ENCODE assay signal across 25 cellular contexts in genomic region chr1:217331698-217332097, GRCh38.
"Had no signal": no experiment of that assay in that cellular context is flagged by ENCODE, and none has a peak within 500 bp of the region (broad histone marks: within the 10 kb centered on the region; RNA-seq: fewer than 3 reads in every experiment).

No MANE protein-coding gene starts in this region.

- H3K27me3 Mint-ChIP-seq: central memory CD8-positive, alpha-beta T cell; naive thymus-derived CD4-positive, alpha-beta T cell; stimulated activated naive B cell treated with anti-CD40 and anti-IgM and Interleukin-4, amounts not matched to agents 10 μg/mL and 1 μg/mL and 100 μg/mL, for 72 hours; stimulated activated naive CD8-positive, alpha-beta T cell treated with anti-CD3 and anti-CD28 coated beads, Interleukin-15, amount 100 ng/mL, for 72 hours had no signal

- H3K27ac Mint-ChIP-seq: immature natural killer cell; naive thymus-derived CD4-positive, alpha-beta T cell; stimulated activated naive B cell treated with anti-CD40 and anti-IgM and Interleukin-4, amounts not matched to agents 10 μg/mL and 1 μg/mL and 100 μg/mL, for 72 hours; stimulated activated naive CD8-positive, alpha-beta T cell treated with anti-CD3 and anti-CD28 coated beads, Interleukin-15, amount 100 ng/mL, for 72 hours had no signal

- H3K4me3 Mint-ChIP-seq: central memory CD8-positive, alpha-beta T cell; immature natural killer cell; naive thymus-derived CD4-positive, alpha-beta T cell; neural crest cell; stimulated activated naive B cell treated with anti-CD40 and anti-IgM and Interleukin-4, amounts not matched to agents 10 μg/mL and 1 μg/mL and 100 μg/mL, for 72 hours; stimulated activated naive CD8-positive, alpha-beta T cell treated with anti-CD3 and anti-CD28 coated beads, Interleukin-15, amount 100 ng/mL, for 72 hours had no signal

- H3K4me1 Mint-ChIP-seq: central memory CD8-positive, alpha-beta T cell; immature natural killer cell; naive thymus-derived CD4-positive, alpha-beta T cell; stimulated activated naive B cell treated with anti-CD40 and anti-IgM and Interleukin-4, amounts not matched to agents 10 μg/mL and 1 μg/mL and 100 μg/mL, for 72 hours; stimulated activated naive CD8-positive, alpha-beta T cell treated with anti-CD3 and anti-CD28 coated beads, Interleukin-15, amount 100 ng/mL, for 72 hours had no signal

- H3K9me3 ChIP-seq: gastrocnemius medialis, pancreas, psoas muscle, testis, upper lobe of right lung had no signal

- H3K27me3 ChIP-seq: dorsolateral prefrontal cortex, gastrocnemius medialis, pancreas, spleen, testis, tibial nerve, upper lobe of right lung had no signal

- H3K36me3 Mint-ChIP-seq: immature natural killer cell; naive thymus-derived CD4-positive, alpha-beta T cell; stimulated activated naive B cell treated with anti-CD40 and anti-IgM and Interleukin-4, amounts not matched to agents 10 μg/mL and 1 μg/mL and 100 μg/mL, for 72 hours had no signal

- DNase-seq: cortex of kidney; effector CD8-positive, alpha-beta T cell; gastrocnemius medialis; glutamatergic neuron; immature natural killer cell; mesenchymal stem cell; midbrain; naive thymus-derived CD4-positive, alpha-beta T cell; occipital lobe; psoas muscle; retina; spleen; stimulated activated CD4-positive, alpha-beta T cell treated with anti-CD3 and anti-CD28 coated beads, Interleukin-2, amount 100 ng/mL, for 24 hours; stimulated activated CD4-positive, alpha-beta T cell treated with anti-CD3 and anti-CD28 coated beads, Interleukin-4, amount 100 ng/mL, for 4 hours; stimulated activated naive B cell treated with anti-CD40 and anti-IgM and Interleukin-4, amounts not matched to agents 10 μg/mL and 1 μg/mL and 100 μg/mL, for 72 hours; stimulated activated naive CD8-positive, alpha-beta T cell treated with anti-CD3 and anti-CD28 coated beads, Interleukin-15, amount 100 ng/mL, for 72 hours; upper lobe of right lung had no signal

- ATAC-seq: gastrocnemius medialis; naive thymus-derived CD4-positive, alpha-beta T cell; pancreas; psoas muscle; sciatic nerve; stimulated activated naive B cell treated with anti-CD40 and anti-IgM and Interleukin-4, amounts not matched to agents 10 μg/mL and 1 μg/mL and 100 μg/mL, for 72 hours; stimulated activated naive CD8-positive, alpha-beta T cell treated with anti-CD3 and anti-CD28 coated beads, Interleukin-15, amount 100 ng/mL, for 72 hours; upper lobe of right lung had no signal

- H3K27ac ChIP-seq: dorsolateral prefrontal cortex, gastrocnemius medialis, pancreas, psoas muscle, spleen, testis, tibial nerve, upper lobe of right lung had no signal

- H3K36me3 ChIP-seq: gastrocnemius medialis, pancreas, spleen, tibial nerve, upper lobe of right lung had no signal

- H3K4me3 ChIP-seq: dorsolateral prefrontal cortex, gastrocnemius medialis, lung, pancreas, psoas muscle, spleen, testis, tibial nerve, upper lobe of right lung had no signal

- H3K4me1 ChIP-seq: gastrocnemius medialis, pancreas, psoas muscle, spleen, testis had no signal
